ENCODE assay signal across 25 cellular contexts in genomic region chr10:65894379-65894778, GRCh38.
"Had no signal": no experiment of that assay in that cellular context is flagged by ENCODE, and none has a peak within 500 bp of the region (broad histone marks: within the 10 kb centered on the region; RNA-seq: fewer than 3 reads in every experiment).

No MANE protein-coding gene starts in this region.

- H3K9me3 ChIP-seq: esophagus muscularis mucosa, gastroesophageal sphincter, heart left ventricle, left lung, lower lobe of right lung, mucosa of descending colon had no signal

- H3K36me3 ChIP-seq: esophagus muscularis mucosa, gastroesophageal sphincter, heart left ventricle, left lung, lower lobe of right lung had no signal

- H3K4me1 ChIP-seq: esophagus muscularis mucosa, foreskin keratinocyte, gastroesophageal sphincter, heart left ventricle, left lung, lower lobe of right lung had no signal

- H3K79me2 ChIP-seq: hepatocyte had no signal

- DNase-seq: dermis blood vessel endothelial cell; dorsolateral prefrontal cortex; effector CD4-positive, alpha-beta T cell; effector memory CD4-positive, alpha-beta T cell; foreskin keratinocyte; heart left ventricle; hypothalamus; immature natural killer cell; islet precursor cell; kidney; kidney glomerular epithelial cell; left colon; left ventricle myocardium superior; lower lobe of right lung; mesenchymal stem cell; mucosa of descending colon; naive B cell had no signal

- H3K27ac ChIP-seq: coronary artery, dorsolateral prefrontal cortex, esophagus muscularis mucosa, foreskin keratinocyte, gastroesophageal sphincter, heart left ventricle, hepatocyte, left lung, lower lobe of right lung had no signal

- FAIRE-seq: colon, endothelial cell of umbilical vein, frontal cortex, kidney had no signal

- H3K4me2 ChIP-seq: hepatocyte had no signal

- H2AFZ ChIP-seq: hepatocyte had no signal

- ATAC-seq: foreskin keratinocyte, gastroesophageal sphincter, heart left ventricle, left colon, left ventricle myocardium superior, lower lobe of right lung, mucosa of descending colon had no signal

- H3K4me3 ChIP-seq: coronary artery, dorsolateral prefrontal cortex, esophagus muscularis mucosa, gastroesophageal sphincter, heart left ventricle, hepatocyte, left lung, lower lobe of right lung, mucosa of descending colon had no signal

- H3K27me3 ChIP-seq: dorsolateral prefrontal cortex, esophagus muscularis mucosa, foreskin keratinocyte, gastroesophageal sphincter, heart left ventricle, hepatocyte, left lung had no signal
